In genomic region chr2:214019229-214019972, GRCh38 we compare ENCODE assay signal across 10 cellular contexts.
A peak's percentile ranks its signal among the peaks of the same experiment; 100 is the strongest.
DNase-seq lines count a peak whose midpoint lies in the region; ATAC-seq, FAIRE-seq and TF ChIP-seq lines count a peak whose summit lies in the region.
"Had no signal": no experiment of that assay in that cellular context is flagged by ENCODE, and none has a peak within 500 bp of the region (broad histone marks: within the 10 kb centered on the region; RNA-seq: fewer than 3 reads in every experiment).

No MANE protein-coding gene starts in this region.

- in situ Hi-C loops in ACHN (cut with HindIII; ENCODE audit: low pct_ligation_motif_present, low pct_unique_long_range_greater_than_20kb, low sequenced_read_pairs) (no loop called here), GM12878 (cut with MboI) (no loop called here)

- SMC1A ChIA-PET in GM12878 (lab: Charles Lee; ENCODE audit: uncharacterized antibody, unreplicated experiment), result interaction anchor here (0.7 kb wide), 1 partner anchor 14 kb away, joined by 3 read pairs; no protein-coding TSS in a partner anchor

- POLR2A ChIA-PET in GM12878 (lab: Charles Lee), result no interaction called here

- H3K4me2 ChIP-seq in GM12878 (ENCODE audit: control insufficient read depth, insufficient read depth), result no peak overlapping the region

- H2AFZ ChIP-seq in GM12878 (ENCODE audit: control insufficient read depth, low read depth, low read length), result no peak overlapping the region

- ATAC-seq in HG02610 (IDR thresholded peaks at IDR 0.05; ENCODE audit: unreplicated experiment) (peak; percentile 50), GM12878 (peak; percentile 45; the same call in 1 of the 3 replicates), HG03025 (IDR thresholded peaks at IDR 0.05; ENCODE audit: low FRiP score, unreplicated experiment) (no peak), GM18907 (IDR thresholded peaks at IDR 0.05; ENCODE audit: unreplicated experiment) (no peak), GM21515 (IDR thresholded peaks at IDR 0.05; ENCODE audit: unreplicated experiment) (no peak), HG02973 (IDR thresholded peaks at IDR 0.05; ENCODE audit: unreplicated experiment) (no peak)

- H3K4me3 ChIP-seq in GM12878, result no peak overlapping the region

- H3K27me3 ChIP-seq in GM12878 (replicated peaks in 1 of 2; ENCODE audit: control insufficient read depth in 2 of 2, insufficient read depth in 2 of 2, low read length in 1 of 2), result no peaks in the 10 kb centered on the region

- no peaks in the 10 kb centered on the region for H3K79me2 ChIP-seq in GM12878 (ENCODE audit: control insufficient read depth, insufficient read depth, low read length)

- no peak for TF ChIP-seq POLR2A in GM12878 (IDR thresholded peaks at IDR 0.05; ENCODE audit: low read depth, low read length)

- no peaks in the 10 kb centered on the region for H3K9me3 ChIP-seq in GM12878 (replicated peaks; ENCODE audit: control insufficient read depth, insufficient read depth, low read length)

- RAD21 ChIA-PET in GM12878 (lab: Charles Lee; ENCODE audit: unreplicated experiment), result no interaction called here

- no peak for TF ChIP-seq EP300 in GM12878 (IDR thresholded peaks at IDR 0.05; ENCODE audit: borderline replicate concordance in 1 of 2, control insufficient read depth in 1 of 2, low read depth in 2 of 2, low read length in 2 of 2)

- no peaks in the 10 kb centered on the region for H3K4me1 ChIP-seq in GM12878 (ENCODE audit: control insufficient read depth, insufficient read depth, low read length)

- FAIRE-seq in GM12878 (lab: Jason Lieb, UNC), result no peak

- H3K9ac ChIP-seq in GM12878 (ENCODE audit: control insufficient read depth, insufficient read depth, low read length), result no peak overlapping the region

- no peak for TF ChIP-seq RAD21 in GM12878 (IDR thresholded peaks at IDR 0.05; ENCODE audit: insufficient read depth, low read depth, low read length)

- no peaks in the 10 kb centered on the region for H4K20me1 ChIP-seq in GM12878 (ENCODE audit: control insufficient read depth, insufficient read depth)

- DNase-seq in ACHN (peak; percentile 86), GM12878 (ENCODE audit: low read depth, low spot score) (no peak), islet precursor cell (peak; percentile 70)
- DNase-seq: posterior cingulate gyrus; stimulated activated naive B cell treated with anti-CD40 and anti-IgM and Interleukin-4, amounts not matched to agents 10 μg/mL and 1 μg/mL and 100 μg/mL, for 72 hours had no signal

- intact Hi-C loops in GM12878 (cut with micrococcal nuclease; ENCODE audit: unreplicated experiment), result no loop called here

- no peaks in the 10 kb centered on the region for H3K36me3 ChIP-seq in GM12878 (ENCODE audit: control insufficient read depth in 2 of 2, insufficient read depth in 2 of 2, low read length in 1 of 2)

- BruUV-seq in GM12878 (replicated peaks; lab: Mats Ljungman, UMichigan), result no TSS peak

- 46% methylated on average over 3 of the region's 3 CpGs for WGBS in GM12878 (ENCODE audit: insufficient coverage, insufficient replicate concordance, low lambda C conversion rate, missing lambda C conversion rate)

- no peak for TF ChIP-seq CTCF in GM12878 (IDR thresholded peaks at IDR 0.05 in 2 of 3, conservative IDR thresholded peaks at IDR 0.05 in 1 of 3; ENCODE audit: control insufficient read depth in 2 of 3, extremely low read depth in 1 of 3, insufficient read depth in 1 of 3, low read depth in 3 of 3, low read length in 3 of 3)

- H3K27ac ChIP-seq in GM12878 (ENCODE audit: control insufficient read depth, insufficient read depth), result no peak overlapping the region

- CTCF ChIA-PET in GM12878 (lab: Yijun Ruan, JAX), result no interaction called here

TF ChIP-seq in GM12878, 131 proteins besides CTCF, POLR2A, EP300 and RAD21:
- TF ChIP-seq SUPT20H (IDR thresholded peaks at IDR 0.05; ENCODE audit: borderline replicate concordance, control insufficient read depth, low read depth, low read length) (no peak), PML (IDR thresholded peaks at IDR 0.05; ENCODE audit: low read length) (no peak), NFYA (IDR thresholded peaks at IDR 0.05; ENCODE audit: borderline replicate concordance, low read depth, low read length) (no peak), ZSCAN29 (IDR thresholded peaks at IDR 0.05) (no peak), POU2F2 (IDR thresholded peaks at IDR 0.05; ENCODE audit: borderline replicate concordance, low read depth, low read length) (no peak), FOS (IDR thresholded peaks at IDR 0.05; ENCODE audit: borderline replicate concordance, extremely low read depth, insufficient read length) (no peak)
- TF ChIP-seq, protein P1, sequence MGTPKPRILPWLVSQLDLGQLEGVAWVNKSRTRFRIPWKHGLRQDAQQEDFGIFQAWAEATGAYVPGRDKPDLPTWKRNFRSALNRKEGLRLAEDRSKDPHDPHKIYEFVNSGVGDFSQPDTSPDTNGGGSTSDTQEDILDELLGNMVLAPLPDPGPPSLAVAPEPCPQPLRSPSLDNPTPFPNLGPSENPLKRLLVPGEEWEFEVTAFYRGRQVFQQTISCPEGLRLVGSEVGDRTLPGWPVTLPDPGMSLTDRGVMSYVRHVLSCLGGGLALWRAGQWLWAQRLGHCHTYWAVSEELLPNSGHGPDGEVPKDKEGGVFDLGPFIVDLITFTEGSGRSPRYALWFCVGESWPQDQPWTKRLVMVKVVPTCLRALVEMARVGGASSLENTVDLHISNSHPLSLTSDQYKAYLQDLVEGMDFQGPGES (IDR thresholded peaks at IDR 0.05), result no peak
- TF ChIP-seq, protein P2, sequence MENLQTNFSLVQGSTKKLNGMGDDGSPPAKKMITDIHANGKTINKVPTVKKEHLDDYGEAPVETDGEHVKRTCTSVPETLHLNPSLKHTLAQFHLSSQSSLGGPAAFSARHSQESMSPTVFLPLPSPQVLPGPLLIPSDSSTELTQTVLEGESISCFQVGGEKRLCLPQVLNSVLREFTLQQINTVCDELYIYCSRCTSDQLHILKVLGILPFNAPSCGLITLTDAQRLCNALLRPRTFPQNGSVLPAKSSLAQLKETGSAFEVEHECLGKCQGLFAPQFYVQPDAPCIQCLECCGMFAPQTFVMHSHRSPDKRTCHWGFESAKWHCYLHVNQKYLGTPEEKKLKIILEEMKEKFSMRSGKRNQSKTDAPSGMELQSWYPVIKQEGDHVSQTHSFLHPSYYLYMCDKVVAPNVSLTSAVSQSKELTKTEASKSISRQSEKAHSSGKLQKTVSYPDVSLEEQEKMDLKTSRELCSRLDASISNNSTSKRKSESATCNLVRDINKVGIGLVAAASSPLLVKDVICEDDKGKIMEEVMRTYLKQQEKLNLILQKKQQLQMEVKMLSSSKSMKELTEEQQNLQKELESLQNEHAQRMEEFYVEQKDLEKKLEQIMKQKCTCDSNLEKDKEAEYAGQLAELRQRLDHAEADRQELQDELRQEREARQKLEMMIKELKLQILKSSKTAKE (IDR thresholded peaks at IDR 0.05; ENCODE audit: low read depth, poor library complexity, severe bottlenecking), result no peak

Comparison
In these comparisons a context has a peak if more than half of its experiments do, and no peak if none do; other contexts are left out.
1. ATAC-seq: peak in HG02610 (single experiment) and GM12878 (single experiment); none in HG03025 (single experiment), GM18907 (single experiment), GM21515 (single experiment) and HG02973 (single experiment).